33 cellular contexts compared by ENCODE assay signal in genomic region chr11:8654503-8654902, GRCh38.
"Had no signal": no experiment of that assay in that cellular context is flagged by ENCODE, and none has a peak within 500 bp of the region (broad histone marks: within the 10 kb centered on the region; RNA-seq: fewer than 3 reads in every experiment).

No MANE protein-coding gene starts in this region.

- H3K9me3 ChIP-seq: breast epithelium, esophagus muscularis mucosa, left lung, lower lobe of right lung, pancreas, prostate gland, sigmoid colon, stomach, thyroid gland, upper lobe of left lung, vagina had no signal

- H3K4me1 ChIP-seq: breast epithelium, left lung, lower lobe of right lung, pancreas, prostate gland, stomach, thyroid gland, upper lobe of left lung, vagina had no signal

- ATAC-seq: activated CD4-positive, alpha-beta T cell treated with anti-CD3 and anti-CD28 coated beads for 36 hours; left lung; lower lobe of right lung; naive thymus-derived CD8-positive, alpha-beta T cell; pancreas; stimulated activated naive B cell treated with anti-CD40 and anti-IgM and Interleukin-4, amounts not matched to agents 10 μg/mL and 1 μg/mL and 100 μg/mL, for 72 hours had no signal

- H3K27me3 Mint-ChIP-seq: activated CD4-positive, alpha-beta T cell treated with anti-CD3 and anti-CD28 coated beads for 36 hours; activated naive CD8-positive, alpha-beta T cell treated with anti-CD3 and anti-CD28 coated beads, Interleukin-2, amount 10 ng/mL, durations not matched to agents 7 days and 5 days; activated T-cell treated with anti-CD3 and anti-CD28 coated beads, Interleukin-2, amount 50 U/mL, for 24 hours; dendritic cell treated with granulocyte-macrophage colony-stimulating factor and Interleukin-4, amounts not matched to agents 40 ng/mL and 50 ng/mL, for 4 days; naive thymus-derived CD8-positive, alpha-beta T cell; stimulated activated naive B cell treated with anti-CD40 and anti-IgM and Interleukin-4, amounts not matched to agents 10 μg/mL and 1 μg/mL and 100 μg/mL, for 72 hours had no signal

- FAIRE-seq: frontal cortex, islet of Langerhans, pancreas, small intestine had no signal

- H3K4me1 Mint-ChIP-seq: activated CD4-positive, alpha-beta T cell treated with anti-CD3 and anti-CD28 coated beads for 36 hours; endodermal cell; neural crest cell; stimulated activated naive B cell treated with anti-CD40 and anti-IgM and Interleukin-4, amounts not matched to agents 10 μg/mL and 1 μg/mL and 100 μg/mL, for 72 hours had no signal

- H3K27ac ChIP-seq: breast epithelium, esophagus muscularis mucosa, left lung, lower lobe of right lung, pancreas, prostate gland, sigmoid colon, stomach, thyroid gland, upper lobe of left lung, vagina had no signal

- H3K36me3 ChIP-seq: breast epithelium, prostate gland, thyroid gland, vagina had no signal

- DNase-seq: activated CD4-positive, alpha-beta T cell treated with anti-CD3 and anti-CD28 coated beads for 36 hours; activated CD4-positive, CD25-positive, alpha-beta regulatory T cell; activated CD8-positive, alpha-beta memory T cell treated with anti-CD3 and anti-CD28 coated beads for 24 hours; activated CD8-positive, alpha-beta memory T cell treated with anti-CD3 and anti-CD28 coated beads, Interleukin-2, amount 50 U/mL, for 4 hours; activated effector memory CD4-positive, alpha-beta T cell treated with Interleukin-2 at 50 U/mL for 16 hours; activated naive CD4-positive, alpha-beta T cell treated with anti-CD3 and anti-CD28 coated beads for 36 hours; activated naive CD8-positive, alpha-beta T cell treated with anti-CD3 and anti-CD28 coated beads, Interleukin-2, amount 10 ng/mL, durations not matched to agents 7 days and 5 days; activated T-cell treated with anti-CD3 and anti-CD28 coated beads, Interleukin-2, amount 50 U/mL, for 24 hours; amniotic stem cell; central memory CD4-positive, alpha-beta T cell; endodermal cell; glutamatergic neuron; left lung; lower lobe of right lung; mesenchymal stem cell; naive thymus-derived CD8-positive, alpha-beta T cell; nucleus accumbens; pancreas; retina; sigmoid colon; small intestine; stimulated activated naive B cell treated with anti-CD40 and anti-IgM and Interleukin-4, amounts not matched to agents 10 μg/mL and 1 μg/mL and 100 μg/mL, for 72 hours; stomach; thyroid gland; upper lobe of left lung had no signal

- H3K27me3 ChIP-seq: breast epithelium, esophagus muscularis mucosa, left lung, pancreas, sigmoid colon, stomach, thyroid gland, upper lobe of left lung, vagina had no signal

- H3K4me3 Mint-ChIP-seq: activated CD4-positive, alpha-beta T cell treated with anti-CD3 and anti-CD28 coated beads for 36 hours; activated naive CD4-positive, alpha-beta T cell treated with anti-CD3 and anti-CD28 coated beads for 36 hours; activated naive CD8-positive, alpha-beta T cell treated with anti-CD3 and anti-CD28 coated beads, Interleukin-2, amount 10 ng/mL, durations not matched to agents 7 days and 5 days; activated T-cell treated with anti-CD3 and anti-CD28 coated beads, Interleukin-2, amount 50 U/mL, for 24 hours; dendritic cell treated with granulocyte-macrophage colony-stimulating factor and Interleukin-4, amounts not matched to agents 40 ng/mL and 50 ng/mL, for 4 days; endodermal cell; naive thymus-derived CD8-positive, alpha-beta T cell; neural crest cell; stimulated activated naive B cell treated with anti-CD40 and anti-IgM and Interleukin-4, amounts not matched to agents 10 μg/mL and 1 μg/mL and 100 μg/mL, for 72 hours had no signal

- H3K4me3 ChIP-seq: breast epithelium, esophagus muscularis mucosa, left lung, lower lobe of right lung, pancreas, prostate gland, sigmoid colon, stomach, thyroid gland, upper lobe of left lung, vagina had no signal

- H3K9me3 Mint-ChIP-seq: activated naive CD4-positive, alpha-beta T cell treated with anti-CD3 and anti-CD28 coated beads for 36 hours; activated naive CD8-positive, alpha-beta T cell treated with anti-CD3 and anti-CD28 coated beads, Interleukin-2, amount 10 ng/mL, durations not matched to agents 7 days and 5 days; activated T-cell treated with anti-CD3 and anti-CD28 coated beads, Interleukin-2, amount 50 U/mL, for 24 hours; dendritic cell treated with granulocyte-macrophage colony-stimulating factor and Interleukin-4, amounts not matched to agents 40 ng/mL and 50 ng/mL, for 4 days; endodermal cell; naive thymus-derived CD8-positive, alpha-beta T cell; neural crest cell; stimulated activated naive B cell treated with anti-CD40 and anti-IgM and Interleukin-4, amounts not matched to agents 10 μg/mL and 1 μg/mL and 100 μg/mL, for 72 hours had no signal

- H3K27ac Mint-ChIP-seq: activated CD4-positive, alpha-beta T cell treated with anti-CD3 and anti-CD28 coated beads for 36 hours; activated naive CD4-positive, alpha-beta T cell treated with anti-CD3 and anti-CD28 coated beads for 36 hours; activated naive CD8-positive, alpha-beta T cell treated with anti-CD3 and anti-CD28 coated beads, Interleukin-2, amount 10 ng/mL, durations not matched to agents 7 days and 5 days; activated T-cell treated with anti-CD3 and anti-CD28 coated beads, Interleukin-2, amount 50 U/mL, for 24 hours; dendritic cell treated with granulocyte-macrophage colony-stimulating factor and Interleukin-4, amounts not matched to agents 40 ng/mL and 50 ng/mL, for 4 days; endodermal cell; naive thymus-derived CD8-positive, alpha-beta T cell; stimulated activated naive B cell treated with anti-CD40 and anti-IgM and Interleukin-4, amounts not matched to agents 10 μg/mL and 1 μg/mL and 100 μg/mL, for 72 hours had no signal
